Comparison of ENCODE assay signal across 22 cellular contexts in genomic region chr4:156241896-156242295, GRCh38.
A peak's percentile ranks its signal among the peaks of the same experiment; 100 is the strongest.
DNase-seq lines count a peak whose midpoint lies in the region; TF ChIP-seq lines count a peak whose summit lies in the region.
"Had no signal": no experiment of that assay in that cellular context is flagged by ENCODE, and none has a peak within 500 bp of the region (broad histone marks: within the 10 kb centered on the region; RNA-seq: fewer than 3 reads in every experiment).

No MANE protein-coding gene starts in this region.

- H3K4me3 ChIP-seq in endodermal cell (ENCODE audit: low read length) = no peak overlapping the region
- H3K4me3 ChIP-seq in neural cell (ENCODE audit: low read length) = peak overlapping the region; percentile 19
- no peak overlapping the region for H3K4me3 ChIP-seq in trophoblast cell (ENCODE audit: low read depth, low read length)
- H3K4me3 ChIP-seq in thyroid gland (replicated peaks in 1 of 3) = no peak overlapping the region
- H3K4me3 ChIP-seq: BLaER1 had no signal

- no peak overlapping the region for H3K14ac ChIP-seq in trophoblast cell (ENCODE audit: low read length)

- TF ChIP-seq CTCF in endodermal cell (conservative IDR thresholded peaks at IDR 0.05) (no peak), neural cell (IDR thresholded peaks at IDR 0.05; ENCODE audit: poor library complexity, severe bottlenecking) (no peak), thyroid gland (IDR thresholded peaks at IDR 0.05) (no peak)

- no peaks in the 10 kb centered on the region for H3K9me3 ChIP-seq in endodermal cell (ENCODE audit: control insufficient read depth, low read length)
- H3K9me3 ChIP-seq in neural cell (ENCODE audit: low read length) = no peaks in the 10 kb centered on the region
- no peaks in the 10 kb centered on the region for H3K9me3 ChIP-seq in trophoblast cell (ENCODE audit: insufficient read depth, low read depth, low read length)
- H3K9me3 ChIP-seq in thyroid gland = no peaks in the 10 kb centered on the region
- H3K9me3 ChIP-seq: BE2C, BLaER1 had no signal

- H3K4ac ChIP-seq in trophoblast cell (ENCODE audit: low read depth, low read length) = no peak overlapping the region

- peak overlapping the region; percentile 64 for H3K27ac ChIP-seq in endodermal cell (ENCODE audit: low read depth, low read length)
- H3K27ac ChIP-seq in neural cell (ENCODE audit: low read length) = peak overlapping the region; percentile 63
- H3K27ac ChIP-seq in trophoblast cell (ENCODE audit: low read depth, low read length) = no peak overlapping the region
- H3K27ac ChIP-seq in thyroid gland = no peak overlapping the region
- H3K27ac ChIP-seq: BLaER1 had no signal

- no peak overlapping the region for H2BK12ac ChIP-seq in trophoblast cell (ENCODE audit: low read length)

- H3K18ac ChIP-seq in trophoblast cell (ENCODE audit: low read length) = no peak overlapping the region

- no peak overlapping the region for H2AFZ ChIP-seq in neural cell (ENCODE audit: low read depth, low read length)
- no peak overlapping the region for H2AFZ ChIP-seq in trophoblast cell (ENCODE audit: insufficient read depth, low read length, poor library complexity)

- intact Hi-C loops in thyroid gland (cut with DNase I) = no loop called here

- no peaks in the 10 kb centered on the region for H3K4me1 Mint-ChIP-seq in endodermal cell
- H3K4me1 Mint-ChIP-seq: CD14-positive monocyte; CD4-positive, alpha-beta memory T cell; CD4-positive, CD25-positive, alpha-beta regulatory T cell; CD8-positive, alpha-beta memory T cell had no signal

- no peaks in the 10 kb centered on the region for H3K36me3 Mint-ChIP-seq in endodermal cell (ENCODE audit: low read depth)
- H3K36me3 Mint-ChIP-seq: CD14-positive monocyte; CD4-positive, alpha-beta memory T cell; CD4-positive, CD25-positive, alpha-beta regulatory T cell; CD8-positive, alpha-beta memory T cell had no signal

- H3K36me3 ChIP-seq in endodermal cell (ENCODE audit: control insufficient read depth, insufficient read depth, low read length) (no peaks in the 10 kb centered on the region), neural cell (ENCODE audit: insufficient read depth, low read length) (no peaks in the 10 kb centered on the region), trophoblast cell (ENCODE audit: control insufficient read depth in 1 of 2, insufficient read depth in 2 of 2, low read length in 2 of 2) (no peaks in the 10 kb centered on the region), thyroid gland (no peaks in the 10 kb centered on the region)
- H3K36me3 ChIP-seq: BE2C, BLaER1 had no signal

- H4K91ac ChIP-seq in trophoblast cell (ENCODE audit: low read depth, low read length) = no peak overlapping the region

- no peak overlapping the region for H4K8ac ChIP-seq in trophoblast cell (ENCODE audit: low read depth, low read length)

- H2AK5ac ChIP-seq in trophoblast cell (ENCODE audit: low read length) = no peak overlapping the region

- TF ChIP-seq POLR2A in thyroid gland (IDR thresholded peaks at IDR 0.05) = no peak

- TF ChIP-seq RAD21 in neural cell (conservative IDR thresholded peaks at IDR 0.05) = no peak

- WGBS in endodermal cell (ENCODE audit: insufficient coverage in 1 of 2, insufficient read length in 1 of 2), 2 experiments = 67 to 68% methylated on average over 2 of the region's 2 CpGs
- no CpG with 5 or more reads among the region's 2 CpGs for WGBS in trophoblast cell (ENCODE audit: extremely low coverage, insufficient coverage, insufficient read length)
- 70% methylated on average over 2 of the region's 2 CpGs for WGBS in thyroid gland, 2 donors

- H3K27me3 ChIP-seq in endodermal cell (ENCODE audit: control insufficient read depth, insufficient read depth, low read length, poor library complexity, severe bottlenecking) = no peaks in the 10 kb centered on the region
- H3K27me3 ChIP-seq in neural cell (ENCODE audit: insufficient read depth, low read depth, low read length) = no peaks in the 10 kb centered on the region
- H3K27me3 ChIP-seq in trophoblast cell (ENCODE audit: insufficient read depth, low read length) = no peaks in the 10 kb centered on the region
- H3K27me3 ChIP-seq in thyroid gland = no peaks in the 10 kb centered on the region
- H3K27me3 ChIP-seq: BE2C, BLaER1 had no signal

- DNase-seq in endodermal cell = no peak
- peak; percentile 65 to 77 for DNase-seq in trophoblast cell
- no peak for DNase-seq in OCI-M1 (lab: John Stamatoyannopoulos, UW)
- no peak for DNase-seq in pons (ENCODE audit: low spot score)
- no peak for DNase-seq in thyroid gland
- DNase-seq in LoVo (ENCODE audit: low spot score) = no peak
- DNase-seq: 8988T; ACHN; BE2C; C1 segment of cervical spinal cord; CD4-positive, alpha-beta memory T cell; CD4-positive, CD25-positive, alpha-beta regulatory T cell; CD8-positive, alpha-beta memory T cell; COR-L47; DMS 273 treated with DMSO at 0.1 percent for 48 hours; DMS153; DMS53; DMS79 treated with DMSO at 0.1 percent for 48 hours; GF-D8 had no signal

- H3K4me3 Mint-ChIP-seq in endodermal cell = no peak overlapping the region
- H3K4me3 Mint-ChIP-seq: CD14-positive monocyte; CD4-positive, alpha-beta memory T cell; CD4-positive, CD25-positive, alpha-beta regulatory T cell; CD8-positive, alpha-beta memory T cell had no signal

- no peak overlapping the region for H4K12ac ChIP-seq in trophoblast cell (ENCODE audit: low read depth, low read length)

- H3K79me1 ChIP-seq in trophoblast cell (ENCODE audit: low read length) = peaks cover 4% of the 10 kb centered on the region

- H3K9me3 Mint-ChIP-seq in endodermal cell = no peaks in the 10 kb centered on the region

- H3K79me2 ChIP-seq in neural cell (replicated peaks; ENCODE audit: insufficient read depth, low read length) (no peaks in the 10 kb centered on the region), trophoblast cell (ENCODE audit: control insufficient read depth, insufficient read depth, low read length, poor library complexity) (no peaks in the 10 kb centered on the region)

- no peak overlapping the region for H2BK120ac ChIP-seq in trophoblast cell (ENCODE audit: insufficient read depth, low read length, poor library complexity)

- H3K4me2 ChIP-seq in neural cell (ENCODE audit: low read length) = no peak overlapping the region
- H3K4me2 ChIP-seq in trophoblast cell (ENCODE audit: low read length) = no peak overlapping the region
- H3K4me2 ChIP-seq: BLaER1 had no signal

- no peaks in the 10 kb centered on the region for H4K20me1 ChIP-seq in neural cell (ENCODE audit: insufficient read depth)
- H4K20me1 ChIP-seq: BLaER1 had no signal

- no peaks in the 10 kb centered on the region for H3K27me3 Mint-ChIP-seq in endodermal cell (ENCODE audit: insufficient read depth)
- H3K27me3 Mint-ChIP-seq: CD4-positive, alpha-beta memory T cell; CD4-positive, CD25-positive, alpha-beta regulatory T cell; CD8-positive, alpha-beta memory T cell had no signal

- no peak overlapping the region for H2BK5ac ChIP-seq in trophoblast cell (ENCODE audit: low read depth, low read length, poor library complexity)

- no peaks in the 10 kb centered on the region for H3K9me2 ChIP-seq in neural cell (ENCODE audit: insufficient read depth, low read length)

- H3K4me1 ChIP-seq in endodermal cell (ENCODE audit: control insufficient read depth, insufficient read depth, low read length) (no peaks in the 10 kb centered on the region), trophoblast cell (ENCODE audit: control insufficient read depth in 1 of 2, insufficient read depth in 2 of 2, low read length in 2 of 2) (peaks cover 0 to 5% of the 10 kb centered on the region in 2 experiments), thyroid gland (no peaks in the 10 kb centered on the region)
- H3K4me1 ChIP-seq: BE2C, BLaER1 had no signal

- peaks cover 3% of the 10 kb centered on the region for H3F3A ChIP-seq in neural cell (ENCODE audit: insufficient read depth, low read length, poor library complexity, severe bottlenecking)

- H3K23ac ChIP-seq in trophoblast cell (ENCODE audit: low read length) = no peak overlapping the region

- H3K27ac Mint-ChIP-seq in endodermal cell = no peak overlapping the region
- H3K27ac Mint-ChIP-seq: CD14-positive monocyte; CD4-positive, alpha-beta memory T cell; CD4-positive, CD25-positive, alpha-beta regulatory T cell; CD8-positive, alpha-beta memory T cell had no signal

- H3K9ac ChIP-seq in endodermal cell (ENCODE audit: extremely low read depth, low read length, poor library complexity, severe bottlenecking) (no peak overlapping the region), neural cell (ENCODE audit: low read length) (no peak overlapping the region), trophoblast cell (ENCODE audit: low read length) (no peak overlapping the region)
- H3K9ac ChIP-seq: BLaER1 had no signal

- no peak for TF ChIP-seq EP300 in neural cell (conservative IDR thresholded peaks at IDR 0.05; ENCODE audit: poor library complexity, severe bottlenecking)

TF ChIP-seq in neural cell, 6 proteins besides CTCF, POLR2A, EP300 and RAD21 (continues in another document):
- TF ChIP-seq POLR2AphosphoS5 (IDR thresholded peaks at IDR 0.05) = no peak
- TF ChIP-seq EZH2 (IDR thresholded peaks at IDR 0.05; ENCODE audit: borderline replicate concordance, insufficient read depth, low read length, poor library complexity, severe bottlenecking) = no peak
- TF ChIP-seq, protein P1, sequence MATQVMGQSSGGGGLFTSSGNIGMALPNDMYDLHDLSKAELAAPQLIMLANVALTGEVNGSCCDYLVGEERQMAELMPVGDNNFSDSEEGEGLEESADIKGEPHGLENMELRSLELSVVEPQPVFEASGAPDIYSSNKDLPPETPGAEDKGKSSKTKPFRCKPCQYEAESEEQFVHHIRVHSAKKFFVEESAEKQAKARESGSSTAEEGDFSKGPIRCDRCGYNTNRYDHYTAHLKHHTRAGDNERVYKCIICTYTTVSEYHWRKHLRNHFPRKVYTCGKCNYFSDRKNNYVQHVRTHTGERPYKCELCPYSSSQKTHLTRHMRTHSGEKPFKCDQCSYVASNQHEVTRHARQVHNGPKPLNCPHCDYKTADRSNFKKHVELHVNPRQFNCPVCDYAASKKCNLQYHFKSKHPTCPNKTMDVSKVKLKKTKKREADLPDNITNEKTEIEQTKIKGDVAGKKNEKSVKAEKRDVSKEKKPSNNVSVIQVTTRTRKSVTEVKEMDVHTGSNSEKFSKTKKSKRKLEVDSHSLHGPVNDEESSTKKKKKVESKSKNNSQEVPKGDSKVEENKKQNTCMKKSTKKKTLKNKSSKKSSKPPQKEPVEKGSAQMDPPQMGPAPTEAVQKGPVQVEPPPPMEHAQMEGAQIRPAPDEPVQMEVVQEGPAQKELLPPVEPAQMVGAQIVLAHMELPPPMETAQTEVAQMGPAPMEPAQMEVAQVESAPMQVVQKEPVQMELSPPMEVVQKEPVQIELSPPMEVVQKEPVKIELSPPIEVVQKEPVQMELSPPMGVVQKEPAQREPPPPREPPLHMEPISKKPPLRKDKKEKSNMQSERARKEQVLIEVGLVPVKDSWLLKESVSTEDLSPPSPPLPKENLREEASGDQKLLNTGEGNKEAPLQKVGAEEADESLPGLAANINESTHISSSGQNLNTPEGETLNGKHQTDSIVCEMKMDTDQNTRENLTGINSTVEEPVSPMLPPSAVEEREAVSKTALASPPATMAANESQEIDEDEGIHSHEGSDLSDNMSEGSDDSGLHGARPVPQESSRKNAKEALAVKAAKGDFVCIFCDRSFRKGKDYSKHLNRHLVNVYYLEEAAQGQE (IDR thresholded peaks at IDR 0.05; ENCODE audit: borderline replicate concordance) = no peak
- no peak for TF ChIP-seq TAF1 (IDR thresholded peaks at IDR 0.05; ENCODE audit: low read depth)
- no peak for TF ChIP-seq SMC3 (conservative IDR thresholded peaks at IDR 0.05; ENCODE audit: poor library complexity)

Comparison
In these comparisons a context has a peak if more than half of its experiments do, and no peak if none do; other contexts are left out.
1. DNase-seq: peak in trophoblast cell (2 of 2); none in endodermal cell (single experiment), OCI-M1 (single experiment), pons (single experiment), thyroid gland (0 of 2) and LoVo (single experiment).
2. H3K27ac ChIP-seq: peak in endodermal cell (single experiment) and neural cell (single experiment); none in trophoblast cell (single experiment) and thyroid gland (0 of 3).